Comparison of ENCODE assay signal across 28 cellular contexts in genomic region chr1:208599063-208599462, GRCh38.
"Had no signal": no experiment of that assay in that cellular context is flagged by ENCODE, and none has a peak within 500 bp of the region (broad histone marks: within the 10 kb centered on the region; RNA-seq: fewer than 3 reads in every experiment).

No MANE protein-coding gene starts in this region.

- H3K9me3 ChIP-seq: esophagus squamous epithelium, gastroesophageal sphincter had no signal

- H3K4me1 ChIP-seq: esophagus squamous epithelium had no signal

- H3K36me3 Mint-ChIP-seq: activated naive CD8-positive, alpha-beta T cell had no signal

- H3K4me3 ChIP-seq: esophagus squamous epithelium, gastroesophageal sphincter had no signal

- DNase-seq: activated B cell treated with CpG ODN at 0.5 μM for 24 hours; activated CD4-positive, alpha-beta T cell treated with anti-CD3 and anti-CD28 coated beads for 48 hours; activated CD4-positive, alpha-beta T cell treated with anti-CD3 and anti-CD28 coated beads, Interleukin-2, amount 50 U/mL, for 1 hour; activated CD4-positive, alpha-beta T cell treated with anti-CD3 and anti-CD28 coated beads, Interleukin-2, amount 50 U/mL, for 48 hours; activated CD8-positive, alpha-beta memory T cell treated with anti-CD3 and anti-CD28 coated beads for 24 hours; activated CD8-positive, alpha-beta T cell treated with anti-CD3 and anti-CD28 coated beads for 36 hours; activated effector memory CD4-positive, alpha-beta T cell treated with Interleukin-2 at 50 U/mL for 16 hours; activated gamma-delta T cell treated with Interleukin-2 at 50 U/mL for 16 hours; activated naive CD4-positive, alpha-beta T cell treated with anti-CD3 and anti-CD28 coated beads, Interleukin-2, amount 50 U/mL, for 16 hours; activated naive CD4-positive, alpha-beta T cell treated with Interleukin-2 at 50 U/mL for 16 hours; activated T-cell treated with anti-CD3 and anti-CD28 coated beads, Interleukin-2, amount 50 U/mL, for 4 hours; amniotic stem cell; caudate nucleus; cortex of kidney; dermis blood vessel endothelial cell; effector CD4-positive, alpha-beta T cell; effector memory CD8-positive, alpha-beta T cell; erythroblast; esophagus squamous epithelium; foreskin melanocyte; T-helper 1 cell; T-helper 17 cell; T1000; WERI-Rb-1 had no signal

- H3K27me3 ChIP-seq: gastroesophageal sphincter had no signal

- H3K4me3 Mint-ChIP-seq: activated B cell treated with CpG ODN at 0.5 μM for 24 hours; activated CD8-positive, alpha-beta T cell treated with anti-CD3 and anti-CD28 coated beads for 36 hours; activated naive CD8-positive, alpha-beta T cell; activated T-cell treated with anti-CD3 and anti-CD28 coated beads, Interleukin-2, amount 50 U/mL, for 4 hours; activated T-helper 17 cell treated with anti-CD3 and anti-CD28 coated beads, Interleukin-2, amount 50 U/mL, for 72 hours; effector memory CD8-positive, alpha-beta T cell; T-helper 17 cell; T-helper 2 cell treated with Interferon-gamma antibody and Interleukin-4, amounts not matched to agents 5 μg/mL and 100 μg/mL, for 36 hours had no signal

- H3K36me3 ChIP-seq: esophagus squamous epithelium, gastroesophageal sphincter, WERI-Rb-1 had no signal

- H3K4me1 Mint-ChIP-seq: activated T-helper 17 cell treated with anti-CD3 and anti-CD28 coated beads, Interleukin-2, amount 50 U/mL, for 72 hours; T-helper 17 cell had no signal

- H3K27ac Mint-ChIP-seq: activated B cell treated with CpG ODN at 0.5 μM for 24 hours; activated CD8-positive, alpha-beta T cell treated with anti-CD3 and anti-CD28 coated beads for 36 hours; activated naive CD8-positive, alpha-beta T cell; activated T-helper 17 cell treated with anti-CD3 and anti-CD28 coated beads, Interleukin-2, amount 50 U/mL, for 72 hours; effector memory CD8-positive, alpha-beta T cell; T-helper 17 cell; T-helper 2 cell treated with Interferon-gamma antibody and Interleukin-4, amounts not matched to agents 5 μg/mL and 100 μg/mL, for 36 hours had no signal

- H3K27me3 Mint-ChIP-seq: activated B cell treated with CpG ODN at 0.5 μM for 24 hours had no signal

- H3K9me3 Mint-ChIP-seq: activated B cell treated with CpG ODN at 0.5 μM for 24 hours; activated CD8-positive, alpha-beta T cell treated with anti-CD3 and anti-CD28 coated beads for 36 hours; activated T-cell treated with anti-CD3 and anti-CD28 coated beads, Interleukin-2, amount 50 U/mL, for 4 hours; activated T-helper 17 cell treated with anti-CD3 and anti-CD28 coated beads, Interleukin-2, amount 50 U/mL, for 72 hours; effector memory CD8-positive, alpha-beta T cell; T-helper 2 cell treated with Interferon-gamma antibody and Interleukin-4, amounts not matched to agents 5 μg/mL and 100 μg/mL, for 36 hours had no signal

- H3K27ac ChIP-seq: esophagus squamous epithelium, gastroesophageal sphincter, WERI-Rb-1 had no signal
